12 cellular contexts compared by ENCODE assay signal in genomic region chr5:142176255-142176654, GRCh38.
"Had no signal": no experiment of that assay in that cellular context is flagged by ENCODE, and none has a peak within 500 bp of the region (broad histone marks: within the 10 kb centered on the region; RNA-seq: fewer than 3 reads in every experiment).

No MANE protein-coding gene starts in this region.

- H3K27ac ChIP-seq: stomach, thoracic aorta had no signal

- H3K27me3 ChIP-seq: stomach had no signal

- H3K4me3 ChIP-seq: smooth muscle cell, stomach, thoracic aorta had no signal

- H3K36me3 ChIP-seq: stomach, thoracic aorta had no signal

- ATAC-seq: activated CD8-positive, alpha-beta memory T cell treated with anti-CD3 and anti-CD28 coated beads, Interleukin-2, amount 10 ng/mL, durations not matched to agents 7 days and 5 days; activated naive CD4-positive, alpha-beta T cell treated with anti-CD3 and anti-CD28 coated beads, Interleukin-2, amount 50 U/mL, for 72 hours; natural killer cell had no signal

- DNase-seq: activated CD4-positive, alpha-beta memory T cell treated with anti-CD3 and anti-CD28 coated beads for 36 hours; activated CD8-positive, alpha-beta memory T cell treated with anti-CD3 and anti-CD28 coated beads, Interleukin-2, amount 10 ng/mL, durations not matched to agents 7 days and 5 days; activated gamma-delta T cell; central memory CD4-positive, alpha-beta T cell; cortex of kidney; effector CD4-positive, alpha-beta T cell; natural killer cell; nucleus accumbens; stomach had no signal

- H3K9me3 ChIP-seq: stomach, thoracic aorta had no signal
